In genomic region chr3:15097889-15098288, GRCh38 we compare ENCODE assay signal across 8 cellular contexts. TPM values are rescaled to one million over a fixed set of nuclear protein-coding genes. Genes with fewer than 3 reads are reported as not detected.
DNase-seq lines count a peak whose midpoint lies in the region; TF ChIP-seq lines count a peak whose summit lies in the region.

No MANE protein-coding gene starts in this region.

- DNase-seq in AG04449 (ENCODE audit: low read depth, low spot score) (no peak), NCI-H446 treated with DMSO at 0.1 percent for 48 hours (lab: John Stamatoyannopoulos, UW) (no peak), GM19240 (ENCODE audit: insufficient read length, low spot score) (no peak), NCI-H1436 (lab: John Stamatoyannopoulos, UW) (no peak)
- DNase-seq in activated CD8-positive, alpha-beta memory T cell treated with anti-CD3 and anti-CD28 coated beads, Interleukin-2, amount 50 U/mL, for 4 hours, result peak; percentile 19
- DNase-seq in stimulated activated CD8-positive, alpha-beta memory T cell treated with anti-CD3 and anti-CD28 coated beads, Interleukin-7, amount 100 ng/mL, for 4 hours (ENCODE audit: low read depth in 2 of 2), result peak; percentile 1 to 12

- H3K4me3 ChIP-seq in AG04449 (ENCODE audit: low read depth, low read length) (peak overlapping the region; percentile 98), iPS-11a (ENCODE audit: low read depth, low read length) (peak overlapping the region; percentile 98)

- peaks cover 2% of the 10 kb centered on the region for H3K27me3 Mint-ChIP-seq in IgD-negative memory B cell

- no peak for TF ChIP-seq CTCF in AG04449 (IDR thresholded peaks at IDR 0.05; ENCODE audit: insufficient read depth, low read length, missing control alignments)

- peak overlapping the region; percentile 84 to 100 (median 96) for H3K4me3 Mint-ChIP-seq in IgD-negative memory B cell

- peak overlapping the region; percentile 48 to 76 (median 66) for H3K27ac Mint-ChIP-seq in IgD-negative memory B cell

- peaks cover 9 to 23% (median 19%) of the 10 kb centered on the region in 3 donors for H3K4me1 Mint-ChIP-seq in IgD-negative memory B cell

- POLR2A ChIA-PET in AG04449 (lab: Yijun Ruan, JAX), result interaction anchor here (0.6 kb wide), 1 partner anchor 144 kb away, joined by 3 read pairs; no protein-coding TSS in a partner anchor

- no peaks in the 10 kb centered on the region for H3K36me3 Mint-ChIP-seq in IgD-negative memory B cell

- H3K9me3 Mint-ChIP-seq in IgD-negative memory B cell, result no peaks in the 10 kb centered on the region

- CTCF ChIA-PET in AG04449 (lab: Yijun Ruan, JAX), result interaction anchor here (1.5 to 4.5 kb wide), 2 partner anchors 11 to 21 kb away, joined by 3 to 42 read pairs; no protein-coding TSS in a partner anchor

RNA-seq across cellular contexts. Expression of gene RBSN, which starts 1.1 kb away (rescaled TPM):
- 18.2 TPM for polyA plus RNA-seq in IgD-negative memory B cell

RNA-seq across cellular contexts. Expression of gene MRPS25, which starts 32.8 kb away (rescaled TPM):
- 29.2 TPM for polyA plus RNA-seq in IgD-negative memory B cell

Comparison
In these comparisons a context has a peak if more than half of its experiments do, and no peak if none do; other contexts are left out.
1. DNase-seq: peak in activated CD8-positive, alpha-beta memory T cell treated with anti-CD3 and anti-CD28 coated beads, Interleukin-2, amount 50 U/mL, for 4 hours (single experiment) and stimulated activated CD8-positive, alpha-beta memory T cell treated with anti-CD3 and anti-CD28 coated beads, Interleukin-7, amount 100 ng/mL, for 4 hours (2 of 2); none in AG04449 (single experiment), NCI-H446 treated with DMSO at 0.1 percent for 48 hours (single experiment), GM19240 (single experiment) and NCI-H1436 (single experiment).